ENCODE assay signal across 8 cellular contexts in the genomic region with DNA sequence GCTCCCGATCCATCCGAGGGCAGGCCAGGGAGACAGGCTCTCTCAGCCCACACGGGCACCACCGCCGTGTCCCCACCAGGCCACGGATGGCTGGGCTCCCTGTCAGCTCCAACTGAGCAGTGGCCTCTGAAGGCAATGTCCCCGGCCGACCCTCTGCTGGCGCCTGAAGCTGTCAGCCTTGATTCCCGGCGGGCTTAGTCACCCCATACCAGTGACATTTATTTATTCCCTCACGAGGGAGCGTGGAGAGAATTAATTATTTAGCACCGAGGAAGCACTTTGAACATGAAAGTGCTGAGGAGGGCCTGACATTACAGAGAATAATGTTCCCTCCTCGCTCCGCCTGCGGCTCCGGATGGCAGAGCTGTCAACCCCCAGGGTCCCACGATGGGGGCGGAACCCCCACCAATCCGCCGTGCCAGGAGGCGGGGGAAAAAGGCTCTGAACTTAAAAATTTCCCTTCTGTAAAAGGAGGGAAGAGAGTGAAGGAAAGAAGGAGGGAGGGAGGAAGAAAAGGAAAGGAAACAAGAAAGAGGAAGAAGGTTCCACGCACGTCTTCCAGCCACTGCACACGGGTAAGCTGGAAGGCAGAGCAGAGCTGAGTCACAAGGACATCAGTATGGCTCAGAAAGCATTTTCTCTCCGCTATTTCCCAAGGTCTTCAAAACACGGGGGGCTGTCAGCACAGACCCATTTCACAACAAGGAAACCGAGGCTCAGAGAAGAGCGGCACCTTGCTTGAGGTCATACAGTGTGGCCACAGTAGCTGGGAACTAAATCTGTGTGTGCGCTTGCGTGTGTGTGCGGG.
DNase-seq lines count a peak whose midpoint lies in the region; ATAC-seq and TF ChIP-seq lines count a peak whose summit lies in the region.

No MANE protein-coding gene starts in this region.

- no peak overlapping the region for H2AFZ ChIP-seq in PC-3 (ENCODE audit: low read length)

- peaks cover 18 to 65% (median 28%) of the 10 kb centered on the region in 4 donors for H3K4me1 ChIP-seq in stomach
- H3K4me1 ChIP-seq in PC-3 (ENCODE audit: insufficient read depth, low read length), result peaks cover 18% of the 10 kb centered on the region

- DNase-seq in HK-2 (ENCODE audit: unreplicated experiment) (peak; percentile 49), astrocyte of the hippocampus (ENCODE audit: low read depth, low spot score) (peak; percentile 84), stomach (no peak), PC-3 (no peak), NCI-H1105 treated with DMSO at 0.1 percent for 48 hours (lab: John Stamatoyannopoulos, UW) (no peak), H4 (ENCODE audit: low spot score) (no peak)
- no peak for DNase-seq in activated CD4-positive, alpha-beta T cell treated with anti-CD3 and anti-CD28 coated beads for 48 hours

- POLR2A ChIA-PET in PC-3 (lab: Charles Lee; ENCODE audit: unreplicated experiment), result no interaction called here

- CTCF ChIA-PET in PC-3 (lab: Charles Lee), result no interaction called here

- no peak for TF ChIP-seq POLR2A in stomach (IDR thresholded peaks at IDR 0.05)

- H3K36me3 ChIP-seq in stomach (no peaks in the 10 kb centered on the region), PC-3 (ENCODE audit: low read depth, low read length) (no peaks in the 10 kb centered on the region)

- no peak for TF ChIP-seq CTCF in stomach (IDR thresholded peaks at IDR 0.05)
- TF ChIP-seq CTCF in PC-3 (conservative IDR thresholded peaks at IDR 0.05; ENCODE audit: low read depth, low read length), result no peak

- no peak overlapping the region for H3K4me2 ChIP-seq in PC-3 (ENCODE audit: low read length)

- no TSS peak for BruUV-seq in PC-3 (replicated peaks; lab: Mats Ljungman, UMichigan)

- no peaks in the 10 kb centered on the region for H3K27me3 ChIP-seq in layer of hippocampus (ENCODE audit: control insufficient read depth, insufficient read depth, low read length)
- H3K27me3 ChIP-seq in stomach, result no peaks in the 10 kb centered on the region
- no peaks in the 10 kb centered on the region for H3K27me3 ChIP-seq in PC-3 (ENCODE audit: low read length)

- H3F3A ChIP-seq in PC-3 (ENCODE audit: low read length, unreplicated experiment), result no peaks in the 10 kb centered on the region

- intact Hi-C loops in stomach (cut with DNase I; ENCODE audit: low total_unique reads) (no loop called here), PC-3 (cut with micrococcal nuclease) (no loop called here)

- no peaks in the 10 kb centered on the region for H3K9me3 ChIP-seq in stomach
- no peaks in the 10 kb centered on the region for H3K9me3 ChIP-seq in PC-3 (ENCODE audit: low read length)

- TF ChIP-seq EP300 in stomach (IDR thresholded peaks at IDR 0.05), result peak; percentile 48

- H3K4me3 ChIP-seq in stomach (peak overlapping the region in 1 of 4 donors; percentile 19), PC-3 (ENCODE audit: low read length) (no peak overlapping the region)

- no peaks in the 10 kb centered on the region for H3K79me2 ChIP-seq in PC-3 (ENCODE audit: low read length)

- ATAC-seq in PC-3, result no peak

- H4K20me1 ChIP-seq in PC-3 (ENCODE audit: low read length), result no peaks in the 10 kb centered on the region

- H3K9ac ChIP-seq in PC-3 (ENCODE audit: low read length), result no peak overlapping the region

- peak overlapping the region; percentile 13 for H3K27ac ChIP-seq in layer of hippocampus (ENCODE audit: low read depth, low read length)
- H3K27ac ChIP-seq in stomach, result peak overlapping the region in 4 of 5 donors; percentile 60 to 78 (median 75)
- H3K27ac ChIP-seq in PC-3 (ENCODE audit: low read length), result no peak overlapping the region

- no peaks in the 10 kb centered on the region for H3K9me2 ChIP-seq in PC-3 (replicated peaks; ENCODE audit: low read length)

- WGBS in stomach, 5 donors, result 52 to 75% (median 59%) methylated on average over 27 to 33 of the region's 33 CpGs

Comparison
In these comparisons a context has a peak if more than half of its experiments do, and no peak if none do; other contexts are left out.
1. DNase-seq: peak in HK-2 (single experiment) and astrocyte of the hippocampus (single experiment); none in stomach (single experiment), PC-3 (single experiment), NCI-H1105 treated with DMSO at 0.1 percent for 48 hours (single experiment), H4 (single experiment) and activated CD4-positive, alpha-beta T cell treated with anti-CD3 and anti-CD28 coated beads for 48 hours (single experiment).